Comparison of ENCODE assay signal across 8 cellular contexts in genomic region chr1:109802901-109803561, GRCh38. TPM values are rescaled to one million over a fixed set of nuclear protein-coding genes. Genes with fewer than 3 reads are reported as not detected.
DNase-seq lines count a peak whose midpoint lies in the region; ATAC-seq and TF ChIP-seq lines count a peak whose summit lies in the region.

No MANE protein-coding gene starts in this region.

- ATAC-seq in GM18502 (IDR thresholded peaks at IDR 0.05; ENCODE audit: poor library complexity, unreplicated experiment) (no peak), HG02870 (IDR thresholded peaks at IDR 0.05; ENCODE audit: unreplicated experiment) (no peak)

- TF ChIP-seq EP300 in transverse colon (IDR thresholded peaks at IDR 0.05; ENCODE audit: low read depth) = no peak

- H2BK120ac ChIP-seq in mesenchymal stem cell (ENCODE audit: low read depth, low read length) = no peak overlapping the region

- no peak overlapping the region for H3K23ac ChIP-seq in mesenchymal stem cell (ENCODE audit: low read length in 2 of 2)

- in situ Hi-C loops in transverse colon (cut with MboI; ENCODE audit: low pct_ligation_motif_present in 1 of 4, low pct_unique_long_range_greater_than_20kb in 1 of 4, low sequenced_read_pairs in 3 of 4) = no loop called here

- H3K36me3 ChIP-seq in mesenchymal stem cell (ENCODE audit: control insufficient read depth in 1 of 2, insufficient read depth in 2 of 2, low read depth in 1 of 2, low read length in 2 of 2) = no peaks in the 10 kb centered on the region
- H3K36me3 ChIP-seq in transverse colon = no peaks in the 10 kb centered on the region

- H3K27ac ChIP-seq in mesenchymal stem cell (ENCODE audit: low read length, poor library complexity, severe bottlenecking) (no peak overlapping the region), transverse colon (peak overlapping the region; percentile 19 to 46 (median 38))

- no peak for TF ChIP-seq POLR2A in transverse colon (IDR thresholded peaks at IDR 0.05)

- no peaks in the 10 kb centered on the region for H3K36me3 Mint-ChIP-seq in activated T-cell treated with anti-CD3 and anti-CD28 coated beads, Interleukin-2, amount 50 U/mL, for 24 hours (ENCODE audit: low read depth)

- no peak overlapping the region for H3K9ac ChIP-seq in mesenchymal stem cell (ENCODE audit: low read length)

- H3K4me1 Mint-ChIP-seq in activated T-cell treated with anti-CD3 and anti-CD28 coated beads, Interleukin-2, amount 50 U/mL, for 24 hours (ENCODE audit: low read depth) = peaks cover 71% of the 10 kb centered on the region

- H3K4me3 Mint-ChIP-seq in activated T-cell treated with anti-CD3 and anti-CD28 coated beads, Interleukin-2, amount 50 U/mL, for 24 hours = peak overlapping the region; percentile 67

- peak overlapping the region in 1 of 2 experiments; percentile 52 for H3K4ac ChIP-seq in mesenchymal stem cell (ENCODE audit: low read depth in 1 of 2, low read length in 2 of 2)

- peak overlapping the region; percentile 97 for H3K27ac Mint-ChIP-seq in activated T-cell treated with anti-CD3 and anti-CD28 coated beads, Interleukin-2, amount 50 U/mL, for 24 hours

- H3K27me3 ChIP-seq in mesenchymal stem cell (ENCODE audit: control insufficient read depth in 1 of 2, insufficient read depth in 1 of 2, low read length in 2 of 2) = no peaks in the 10 kb centered on the region
- H3K27me3 ChIP-seq in transverse colon = no peaks in the 10 kb centered on the region

- H2AFZ ChIP-seq in mesenchymal stem cell (ENCODE audit: low read depth, low read length) = no peak overlapping the region

- no peak overlapping the region for H2BK5ac ChIP-seq in mesenchymal stem cell (ENCODE audit: low read depth, low read length, poor library complexity, severe bottlenecking)

- H2AK5ac ChIP-seq in mesenchymal stem cell (ENCODE audit: low read length, severe bottlenecking) = no peak overlapping the region

- H3K9me3 Mint-ChIP-seq in activated T-cell treated with anti-CD3 and anti-CD28 coated beads, Interleukin-2, amount 50 U/mL, for 24 hours = no peaks in the 10 kb centered on the region

- H3K4me3 ChIP-seq in mesenchymal stem cell (ENCODE audit: insufficient read depth in 1 of 2, low read depth in 1 of 2, low read length in 2 of 2) (no peak overlapping the region), transverse colon (no peak overlapping the region)

- 84% methylated on average over 5 of the region's 5 CpGs for WGBS in mesenchymal stem cell
- 81% methylated on average over 5 of the region's 5 CpGs; no CpG with 5 or more reads in 1 of the 2 donors for WGBS in transverse colon (ENCODE audit: low coverage in 1 of 2), 2 donors

- no peak overlapping the region for H3K4me2 ChIP-seq in mesenchymal stem cell (ENCODE audit: low read length, poor library complexity, severe bottlenecking)

- H2BK12ac ChIP-seq in mesenchymal stem cell (ENCODE audit: low read length in 2 of 2) = peak overlapping the region in 1 of 2 experiments; percentile 65

- no peaks in the 10 kb centered on the region for H3K27me3 Mint-ChIP-seq in activated T-cell treated with anti-CD3 and anti-CD28 coated beads, Interleukin-2, amount 50 U/mL, for 24 hours

- no peak for DNase-seq in activated T-cell treated with anti-CD3 and anti-CD28 coated beads, Interleukin-2, amount 50 U/mL, for 24 hours
- DNase-seq in activated T-cell treated with anti-CD3 and anti-CD28 coated beads, Interleukin-2, amount 50 U/mL, for 1 hour = no peak
- DNase-seq in cerebellum (ENCODE audit: low spot score) (peak; percentile 15), mesenchymal stem cell (no peak), transverse colon (no peak), SIG-M5 (lab: John Stamatoyannopoulos, UW) (no peak)

- H3K4me1 ChIP-seq in mesenchymal stem cell (ENCODE audit: control insufficient read depth, insufficient read depth, low read depth, low read length) (peaks cover 10% of the 10 kb centered on the region), transverse colon (peaks cover 3 to 30% (median 8%) of the 10 kb centered on the region in 4 donors)

- H3K14ac ChIP-seq in mesenchymal stem cell (ENCODE audit: low read length in 2 of 2) = peak overlapping the region in 1 of 2 experiments; percentile 3

- H4K91ac ChIP-seq in mesenchymal stem cell (ENCODE audit: low read length) = peak overlapping the region; percentile 63

- H3K18ac ChIP-seq in mesenchymal stem cell (ENCODE audit: low read depth in 1 of 2, low read length in 2 of 2) = peak overlapping the region; percentile 23 to 67

- no peak overlapping the region for H2BK15ac ChIP-seq in mesenchymal stem cell (ENCODE audit: low read depth, poor library complexity, severe bottlenecking)

- H4K8ac ChIP-seq in mesenchymal stem cell (ENCODE audit: low read length) = peak overlapping the region; percentile 35

- intact Hi-C loops in transverse colon (cut with DNase I; ENCODE audit: low total_unique reads) = loop anchor here (10.0 kb wide), 1 partner anchor 52 kb away; no protein-coding TSS in a partner anchor

- TF ChIP-seq CTCF in transverse colon (IDR thresholded peaks at IDR 0.05) = no peak

- H3K79me1 ChIP-seq in mesenchymal stem cell (replicated peaks; ENCODE audit: low read length, poor library complexity, severe bottlenecking) = no peaks in the 10 kb centered on the region

- no peaks in the 10 kb centered on the region for H3K9me3 ChIP-seq in mesenchymal stem cell (ENCODE audit: control insufficient read depth, low read length)
- H3K9me3 ChIP-seq in transverse colon = no peaks in the 10 kb centered on the region

RNA-seq across cellular contexts. Expression of gene EPS8L3, which starts 39.3 kb away (rescaled TPM):
- total RNA-seq in cerebellum = not detected
- polyA plus RNA-seq in mesenchymal stem cell (2013, experiment 1 of 2) = not detected
- polyA plus RNA-seq in mesenchymal stem cell (2013, experiment 2 of 2) = not detected
- total RNA-seq in transverse colon = 100 to 1,000 TPM; 228 to 468 (median 363) TPM

Comparison
In these comparisons a context has a peak if more than half of its experiments do, and no peak if none do; other contexts are left out.
1. RNA of gene EPS8L3, which starts 39.3 kb away (total RNA-seq): 228 to 468 TPM in transverse colon; not detected in cerebellum (single experiment); every median in the first group is over 100 times any median in the second.